Comparison of ENCODE assay signal across 22 cellular contexts in genomic region chr6:147065786-147066185, GRCh38.
A peak's percentile ranks its signal among the peaks of the same experiment; 100 is the strongest.
DNase-seq lines count a peak whose midpoint lies in the region; TF ChIP-seq lines count a peak whose summit lies in the region.
"Had no signal": no experiment of that assay in that cellular context is flagged by ENCODE, and none has a peak within 500 bp of the region (broad histone marks: within the 10 kb centered on the region; RNA-seq: fewer than 3 reads in every experiment).

No MANE protein-coding gene starts in this region.

- no peaks in the 10 kb centered on the region for H3K36me3 Mint-ChIP-seq in T-helper 2 cell treated with Interferon-gamma antibody and Interleukin-4, amounts not matched to agents 5 μg/mL and 100 μg/mL, for 36 hours (ENCODE audit: low read depth)
- H3K36me3 Mint-ChIP-seq: activated naive CD4-positive, alpha-beta T cell treated with anti-CD3 and anti-CD28 coated beads, Interleukin-2, amount 10 ng/mL, durations not matched to agents 7 days and 5 days; stimulated activated memory B cell treated with anti-CD40 and anti-IgM and Interleukin-4, amounts not matched to agents 10 μg/mL and 1 μg/mL and 100 μg/mL, for 72 hours had no signal

- POLR2A ChIA-PET in OCI-LY7 (lab: Charles Lee): no interaction called here

- BruUV-seq in OCI-LY7 (replicated peaks; lab: Mats Ljungman, UMichigan): no TSS peak

- H3K9me2 ChIP-seq in OCI-LY7 (ENCODE audit: insufficient read depth, low read length): no peaks in the 10 kb centered on the region

- peaks cover 16% of the 10 kb centered on the region for H3K9me3 Mint-ChIP-seq in T-helper 2 cell treated with Interferon-gamma antibody and Interleukin-4, amounts not matched to agents 5 μg/mL and 100 μg/mL, for 36 hours

- no peaks in the 10 kb centered on the region for H4K20me1 ChIP-seq in OCI-LY7 (ENCODE audit: insufficient read depth, low read length)

- in situ Hi-C loops in G401 (cut with HindIII; ENCODE audit: low sequenced_read_pairs): no loop called here

- H3K79me2 ChIP-seq in OCI-LY7 (ENCODE audit: insufficient read depth, low read depth, low read length): no peaks in the 10 kb centered on the region

- no peak overlapping the region for H3K4me2 ChIP-seq in OCI-LY7 (ENCODE audit: low read length)

- DNase-seq in G401 (ENCODE audit: low spot score) (peak; percentile 74), NCI-H2081 treated with DMSO at 0.1 percent for 48 hours (lab: John Stamatoyannopoulos, UW) (peak; percentile 38), cerebellum (ENCODE audit: low spot score) (peak; percentile 37), OCI-LY7 (ENCODE audit: low spot score) (no peak), LoVo (ENCODE audit: low spot score) (no peak), AML-193 (lab: John Stamatoyannopoulos, UW) (no peak)
- DNase-seq in T-helper 2 cell treated with Interferon-gamma antibody and Interleukin-4, amounts not matched to agents 5 μg/mL and 100 μg/mL, for 36 hours (ENCODE audit: low spot score): no peak
- DNase-seq: ACHN; activated CD8-positive, alpha-beta T cell treated with anti-CD3 and anti-CD28 coated beads, Interleukin-2, amount 10 ng/mL, durations not matched to agents 7 days and 5 days; activated naive CD4-positive, alpha-beta T cell treated with anti-CD3 and anti-CD28 coated beads, Interleukin-2, amount 10 ng/mL, durations not matched to agents 7 days and 5 days; activated T-cell treated with anti-CD3 and anti-CD28 coated beads, Interleukin-2, amount 50 U/mL, for 1 hour; cerebellar nuclear complex; endodermal cell; GOT3; left cardiac atrium; NCI-H2171 treated with DMSO at 0.1 percent for 48 hours; posterior cingulate gyrus had no signal

- no peak overlapping the region for H3K4me3 Mint-ChIP-seq in T-helper 2 cell treated with Interferon-gamma antibody and Interleukin-4, amounts not matched to agents 5 μg/mL and 100 μg/mL, for 36 hours
- H3K4me3 Mint-ChIP-seq: activated CD8-positive, alpha-beta T cell treated with anti-CD3 and anti-CD28 coated beads, Interleukin-2, amount 10 ng/mL, durations not matched to agents 7 days and 5 days; activated naive CD4-positive, alpha-beta T cell treated with anti-CD3 and anti-CD28 coated beads, Interleukin-2, amount 10 ng/mL, durations not matched to agents 7 days and 5 days; endodermal cell; nephron; stimulated activated memory B cell treated with anti-CD40 and anti-IgM and Interleukin-4, amounts not matched to agents 10 μg/mL and 1 μg/mL and 100 μg/mL, for 72 hours had no signal

- no peak overlapping the region for H3K27ac Mint-ChIP-seq in T-helper 2 cell treated with Interferon-gamma antibody and Interleukin-4, amounts not matched to agents 5 μg/mL and 100 μg/mL, for 36 hours
- H3K27ac Mint-ChIP-seq: activated CD8-positive, alpha-beta T cell treated with anti-CD3 and anti-CD28 coated beads, Interleukin-2, amount 10 ng/mL, durations not matched to agents 7 days and 5 days; activated naive CD4-positive, alpha-beta T cell treated with anti-CD3 and anti-CD28 coated beads, Interleukin-2, amount 10 ng/mL, durations not matched to agents 7 days and 5 days; endodermal cell; nephron; stimulated activated memory B cell treated with anti-CD40 and anti-IgM and Interleukin-4, amounts not matched to agents 10 μg/mL and 1 μg/mL and 100 μg/mL, for 72 hours had no signal

- TF ChIP-seq CTCF in C4-2B (conservative IDR thresholded peaks at IDR 0.05): no peak
- no peak for TF ChIP-seq CTCF in OCI-LY7 (conservative IDR thresholded peaks at IDR 0.05; ENCODE audit: low read length)

- H3K4me1 Mint-ChIP-seq in T-helper 2 cell treated with Interferon-gamma antibody and Interleukin-4, amounts not matched to agents 5 μg/mL and 100 μg/mL, for 36 hours (ENCODE audit: low read depth): peaks cover 8% of the 10 kb centered on the region
- H3K4me1 Mint-ChIP-seq: endodermal cell, nephron had no signal

- H3K4me1 ChIP-seq in OCI-LY7 (ENCODE audit: insufficient read depth, low read length, poor library complexity, severe bottlenecking): no peaks in the 10 kb centered on the region

- CTCF ChIA-PET in OCI-LY7 (lab: Charles Lee; ENCODE audit: unreplicated experiment): no interaction called here

- no peaks in the 10 kb centered on the region for H3K27me3 Mint-ChIP-seq in T-helper 2 cell treated with Interferon-gamma antibody and Interleukin-4, amounts not matched to agents 5 μg/mL and 100 μg/mL, for 36 hours (ENCODE audit: low read depth)
- H3K27me3 Mint-ChIP-seq: activated naive CD4-positive, alpha-beta T cell treated with anti-CD3 and anti-CD28 coated beads, Interleukin-2, amount 10 ng/mL, durations not matched to agents 7 days and 5 days; stimulated activated memory B cell treated with anti-CD40 and anti-IgM and Interleukin-4, amounts not matched to agents 10 μg/mL and 1 μg/mL and 100 μg/mL, for 72 hours had no signal

- intact Hi-C loops in OCI-LY7 (cut with micrococcal nuclease; ENCODE audit: unreplicated experiment): no loop called here

- no peaks in the 10 kb centered on the region for H3K9me3 ChIP-seq in OCI-LY7 (ENCODE audit: low read length)
- H3K9me3 ChIP-seq: thoracic aorta had no signal

- H3K27ac ChIP-seq in C4-2B (peak overlapping the region; percentile 32; the same call in 1 of the 2 replicates), OCI-LY7 (ENCODE audit: low read depth, low read length, poor library complexity, severe bottlenecking) (no peak overlapping the region)
- H3K27ac ChIP-seq: thoracic aorta had no signal

- no peak overlapping the region for H3K4me3 ChIP-seq in OCI-LY7 (ENCODE audit: low read depth, low read length, poor library complexity, severe bottlenecking)
- H3K4me3 ChIP-seq: GM12878, thoracic aorta had no signal

- H2AFZ ChIP-seq in OCI-LY7 (ENCODE audit: low read length): no peak overlapping the region

- no peaks in the 10 kb centered on the region for H3K36me3 ChIP-seq in OCI-LY7 (ENCODE audit: insufficient read depth, low read length)
- H3K36me3 ChIP-seq: thoracic aorta had no signal

Comparison
In these comparisons a context has a peak if more than half of its experiments do, and no peak if none do; other contexts are left out.
1. DNase-seq: peak in G401 (single experiment), NCI-H2081 treated with DMSO at 0.1 percent for 48 hours (single experiment) and cerebellum (single experiment); none in OCI-LY7 (single experiment), T-helper 2 cell treated with Interferon-gamma antibody and Interleukin-4, amounts not matched to agents 5 μg/mL and 100 μg/mL, for 36 hours (single experiment), LoVo (single experiment) and AML-193 (0 of 2).